11 cellular contexts compared by ENCODE assay signal in the genomic region with DNA sequence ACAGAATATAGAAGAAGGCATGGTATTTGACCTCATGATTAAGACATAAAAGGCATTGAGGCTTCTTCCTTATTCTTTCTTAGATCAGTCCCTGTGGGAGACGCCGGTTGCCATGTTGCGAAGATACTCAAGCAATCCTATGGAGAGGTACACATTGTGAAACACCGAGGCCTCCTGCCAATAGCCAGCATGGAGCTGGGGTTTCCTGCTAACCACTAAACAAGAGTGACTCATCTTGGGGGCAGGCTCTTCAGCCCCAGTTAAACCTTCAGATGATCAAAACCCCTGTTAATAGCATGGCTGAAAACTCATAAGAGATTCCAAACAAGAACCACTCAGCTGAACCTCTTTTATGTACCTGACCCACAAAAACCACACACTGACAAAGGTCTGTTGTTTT.
A peak's percentile ranks its signal among the peaks of the same experiment; 100 is the strongest.
DNase-seq lines count a peak whose midpoint lies in the region; ATAC-seq and TF ChIP-seq lines count a peak whose summit lies in the region.
"Had no signal": no experiment of that assay in that cellular context is flagged by ENCODE, and none has a peak within 500 bp of the region (broad histone marks: within the 10 kb centered on the region; RNA-seq: fewer than 3 reads in every experiment).

No MANE protein-coding gene starts in this region.

- no peak for TF ChIP-seq CTCF in cardiac fibroblast (IDR thresholded peaks at IDR 0.05; ENCODE audit: low read depth, low read length)

- peak; percentile 63 for ATAC-seq in activated CD4-positive, alpha-beta T cell treated with anti-CD3 and anti-CD28 coated beads for 36 hours
- ATAC-seq: T-helper 17 cell had no signal

- no peaks in the 10 kb centered on the region for H3K79me2 ChIP-seq in Karpas-422 (ENCODE audit: low read length)
- H3K79me2 ChIP-seq: parathyroid adenoma had no signal

- H3K9me3 ChIP-seq in Karpas-422 (ENCODE audit: low read length): no peaks in the 10 kb centered on the region

- no peaks in the 10 kb centered on the region for H3K36me3 ChIP-seq in Karpas-422 (ENCODE audit: insufficient read depth, low read length)

- no peaks in the 10 kb centered on the region for H3K9me2 ChIP-seq in Karpas-422 (replicated peaks; ENCODE audit: insufficient read depth, low read length)

- intact Hi-C loops in activated CD4-positive, alpha-beta T cell treated with anti-CD3 and anti-CD28 coated beads for 36 hours (cut with DNase I, micrococcal nuclease): no loop called here

- peaks cover 21% of the 10 kb centered on the region for H3K4me1 Mint-ChIP-seq in activated CD4-positive, alpha-beta T cell treated with anti-CD3 and anti-CD28 coated beads for 36 hours

- no peak overlapping the region for H2AFZ ChIP-seq in Karpas-422 (ENCODE audit: low read length)
- H2AFZ ChIP-seq: parathyroid adenoma had no signal

- POLR2A ChIA-PET in activated CD4-positive, alpha-beta T cell treated with anti-CD3 and anti-CD28 coated beads for 36 hours (lab: Charles Lee): no interaction called here

- H3K9me3 Mint-ChIP-seq in activated CD4-positive, alpha-beta T cell treated with anti-CD3 and anti-CD28 coated beads for 36 hours (ENCODE audit: low read depth): no peaks in the 10 kb centered on the region

- no peaks in the 10 kb centered on the region for H4K20me1 ChIP-seq in Karpas-422 (ENCODE audit: insufficient read depth, low read depth, low read length)

- no peaks in the 10 kb centered on the region for H3K27me3 Mint-ChIP-seq in activated CD4-positive, alpha-beta T cell treated with anti-CD3 and anti-CD28 coated beads for 36 hours
- H3K27me3 Mint-ChIP-seq: T-helper 17 cell had no signal

- no peak overlapping the region for H3K4me3 ChIP-seq in cardiac fibroblast (replicated peaks in 1 of 2; ENCODE audit: low read depth in 2 of 2, low read length in 2 of 2)
- no peak overlapping the region for H3K4me3 ChIP-seq in Karpas-422 (ENCODE audit: low read length)

- H3K27ac Mint-ChIP-seq in activated CD4-positive, alpha-beta T cell treated with anti-CD3 and anti-CD28 coated beads for 36 hours: no peak overlapping the region
- H3K27ac Mint-ChIP-seq: T-helper 17 cell had no signal

- H3K27me3 ChIP-seq in Karpas-422 (ENCODE audit: low read length): no peaks in the 10 kb centered on the region

- CTCF ChIA-PET in activated CD4-positive, alpha-beta T cell treated with anti-CD3 and anti-CD28 coated beads for 36 hours (lab: Charles Lee): interaction anchor here (0.5 kb wide), 1 partner anchor 224 kb away, joined by 3 read pairs; no protein-coding TSS in a partner anchor

- no peaks in the 10 kb centered on the region for H3K36me3 Mint-ChIP-seq in activated CD4-positive, alpha-beta T cell treated with anti-CD3 and anti-CD28 coated beads for 36 hours (ENCODE audit: low read depth)

- H3K4me1 ChIP-seq in Karpas-422 (ENCODE audit: low read length): no peaks in the 10 kb centered on the region
- H3K4me1 ChIP-seq: parathyroid adenoma had no signal

- no peak overlapping the region for H3K27ac ChIP-seq in Karpas-422 (ENCODE audit: low read length)
- H3K27ac ChIP-seq: parathyroid adenoma had no signal

- peak; percentile 35 for DNase-seq in activated CD4-positive, alpha-beta T cell treated with anti-CD3 and anti-CD28 coated beads for 36 hours
- DNase-seq in activated CD4-positive, alpha-beta T cell treated with anti-CD3 and anti-CD28 coated beads for 1 hour: no peak
- peak; percentile 46 for DNase-seq in NCI-H69 (lab: John Stamatoyannopoulos, UW)
- DNase-seq in cardiac fibroblast (ENCODE audit: low read depth in 2 of 2): peak; percentile 58 to 92
- peak; percentile 97 for DNase-seq in renal cortical epithelial cell (ENCODE audit: low read depth)
- DNase-seq in activated effector memory CD4-positive, alpha-beta T cell treated with anti-CD3 and anti-CD28 coated beads, Interleukin-2, amount 50 U/mL, for 16 hours: no peak
- no peak for DNase-seq in Karpas-422
- no peak for DNase-seq in HuH-7 (ENCODE audit: low spot score)
- DNase-seq: NCI-H1092 treated with DMSO at 0.1 percent for 48 hours, T-helper 17 cell had no signal

- H3K4me3 Mint-ChIP-seq in activated CD4-positive, alpha-beta T cell treated with anti-CD3 and anti-CD28 coated beads for 36 hours: no peak overlapping the region
- H3K4me3 Mint-ChIP-seq: T-helper 17 cell had no signal

- H3K4me2 ChIP-seq in Karpas-422 (ENCODE audit: low read depth, low read length, poor library complexity, severe bottlenecking): no peak overlapping the region

- H3K9ac ChIP-seq in Karpas-422 (ENCODE audit: low read length): no peak overlapping the region
- H3K9ac ChIP-seq: parathyroid adenoma had no signal

Comparison
In these comparisons a context has a peak if more than half of its experiments do, and no peak if none do; other contexts are left out.
1. DNase-seq: peak in activated CD4-positive, alpha-beta T cell treated with anti-CD3 and anti-CD28 coated beads for 36 hours (single experiment), NCI-H69 (single experiment), cardiac fibroblast (2 of 2) and renal cortical epithelial cell (single experiment); none in activated CD4-positive, alpha-beta T cell treated with anti-CD3 and anti-CD28 coated beads for 1 hour (single experiment), activated effector memory CD4-positive, alpha-beta T cell treated with anti-CD3 and anti-CD28 coated beads, Interleukin-2, amount 50 U/mL, for 16 hours (single experiment), Karpas-422 (single experiment) and HuH-7 (single experiment).